ENCODE assay signal across 10 cellular contexts in the genomic region with DNA sequence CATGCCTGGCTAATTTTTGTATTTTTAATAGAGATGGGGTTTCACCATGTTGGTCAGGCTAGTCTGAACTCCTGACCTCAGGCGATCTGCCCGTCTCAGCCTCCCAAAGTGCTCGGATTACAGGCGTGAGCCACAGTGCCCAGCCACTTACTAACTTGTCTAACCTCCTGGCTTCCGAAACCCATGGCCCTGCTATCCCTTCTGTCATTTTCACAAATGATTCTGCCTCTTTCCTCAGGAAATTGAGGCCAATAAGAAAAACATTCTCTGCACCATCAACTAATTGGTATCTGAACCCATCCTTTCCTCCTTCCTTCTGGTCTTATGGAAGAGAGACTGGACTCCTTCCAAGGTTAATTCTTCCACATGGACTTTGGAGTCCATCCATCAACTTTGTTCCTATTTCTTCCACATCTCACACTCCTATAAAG. TPM values are rescaled to one million over a fixed set of nuclear protein-coding genes. Genes with fewer than 3 reads are reported as not detected.
DNase-seq lines count a peak whose midpoint lies in the region; ATAC-seq and TF ChIP-seq lines count a peak whose summit lies in the region.
"Had no signal": no experiment of that assay in that cellular context is flagged by ENCODE, and none has a peak within 500 bp of the region (broad histone marks: within the 10 kb centered on the region; RNA-seq: fewer than 3 reads in every experiment).

No MANE protein-coding gene starts in this region.

- no peak overlapping the region for H3K4me3 ChIP-seq in mucosa of descending colon
- no peak overlapping the region for H3K4me3 ChIP-seq in vagina
- no peak overlapping the region for H3K4me3 ChIP-seq in naive thymus-derived CD4-positive, alpha-beta T cell (ENCODE audit: low read length)

- TF ChIP-seq CTCF in mucosa of descending colon (IDR thresholded peaks at IDR 0.05) = no peak
- no peak for TF ChIP-seq CTCF in vagina (IDR thresholded peaks at IDR 0.05)

- H3K4me1 ChIP-seq in mucosa of descending colon (ENCODE audit: low read depth) (peaks cover 4% of the 10 kb centered on the region), vagina (peaks cover 19% of the 10 kb centered on the region)
- no peaks in the 10 kb centered on the region for H3K4me1 ChIP-seq in naive thymus-derived CD4-positive, alpha-beta T cell (ENCODE audit: control insufficient read depth in 2 of 2, insufficient read depth in 2 of 2, low read length in 2 of 2)

- peaks cover 0 to 11% (median 5%) of the 10 kb centered on the region in 5 donors for H3K27me3 Mint-ChIP-seq in naive thymus-derived CD4-positive, alpha-beta T cell

- CTCF ChIA-PET in naive thymus-derived CD4-positive, alpha-beta T cell (lab: Charles Lee) = no interaction called here

- no peak overlapping the region for H3K4me3 Mint-ChIP-seq in naive thymus-derived CD4-positive, alpha-beta T cell
- H3K4me3 Mint-ChIP-seq: stimulated activated memory B cell treated with anti-CD40 and anti-IgM and Interleukin-4, amounts not matched to agents 10 μg/mL and 1 μg/mL and 100 μg/mL, for 72 hours had no signal

- no peak for TF ChIP-seq POLR2A in vagina (IDR thresholded peaks at IDR 0.05)

- peaks cover 0 to 4% (median 0%) of the 10 kb centered on the region in 11 donors for H3K9me3 Mint-ChIP-seq in naive thymus-derived CD4-positive, alpha-beta T cell

- no peaks in the 10 kb centered on the region for H3K27me3 ChIP-seq in vagina
- no peaks in the 10 kb centered on the region for H3K27me3 ChIP-seq in naive thymus-derived CD4-positive, alpha-beta T cell (ENCODE audit: control insufficient read depth in 2 of 2, insufficient read depth in 2 of 2, low read length in 2 of 2)

- POLR2A ChIA-PET in naive thymus-derived CD4-positive, alpha-beta T cell (lab: Charles Lee) = no interaction called here

- H3K27ac ChIP-seq in vagina = peak overlapping the region; percentile 82
- H3K27ac ChIP-seq in naive thymus-derived CD4-positive, alpha-beta T cell (ENCODE audit: low read depth, low read length) = no peak overlapping the region
- H3K27ac ChIP-seq: 22Rv1 had no signal

- DNase-seq in NCI-H2196 (lab: John Stamatoyannopoulos, UW; ENCODE audit: unreplicated experiment) = peak; percentile 15
- no peak for DNase-seq in NCI-H2196 treated with DMSO at 0.1 percent for 48 hours (lab: John Stamatoyannopoulos, UW; ENCODE audit: unreplicated experiment)
- peak; percentile 23 for DNase-seq in dermis blood vessel endothelial cell
- no peak for DNase-seq in mucosa of descending colon
- DNase-seq in vagina (ENCODE audit: extremely low spot score in 2 of 2) = no peak
- no peak for DNase-seq in naive thymus-derived CD4-positive, alpha-beta T cell
- no peak for DNase-seq in CD1c-positive myeloid dendritic cell (ENCODE audit: extremely low spot score)
- DNase-seq in DMS53 treated with DMSO at 0.1 percent for 48 hours (lab: John Stamatoyannopoulos, UW; ENCODE audit: unreplicated experiment) = no peak

- H3K36me3 Mint-ChIP-seq in naive thymus-derived CD4-positive, alpha-beta T cell = no peaks in the 10 kb centered on the region
- H3K36me3 Mint-ChIP-seq: stimulated activated memory B cell treated with anti-CD40 and anti-IgM and Interleukin-4, amounts not matched to agents 10 μg/mL and 1 μg/mL and 100 μg/mL, for 72 hours had no signal

- no peak overlapping the region for H3K27ac Mint-ChIP-seq in naive thymus-derived CD4-positive, alpha-beta T cell
- H3K27ac Mint-ChIP-seq: stimulated activated memory B cell treated with anti-CD40 and anti-IgM and Interleukin-4, amounts not matched to agents 10 μg/mL and 1 μg/mL and 100 μg/mL, for 72 hours had no signal

- H3K4me1 Mint-ChIP-seq in naive thymus-derived CD4-positive, alpha-beta T cell = no peaks in the 10 kb centered on the region

- intact Hi-C loops in mucosa of descending colon (cut with DNase I, micrococcal nuclease) (no loop called here), vagina (cut with DNase I) (no loop called here)
- intact Hi-C loops in naive thymus-derived CD4-positive, alpha-beta T cell (cut with micrococcal nuclease) = no loop called here

- H3K36me3 ChIP-seq in mucosa of descending colon (ENCODE audit: low read depth) (no peaks in the 10 kb centered on the region), vagina (no peaks in the 10 kb centered on the region)
- H3K36me3 ChIP-seq in naive thymus-derived CD4-positive, alpha-beta T cell (ENCODE audit: control insufficient read depth in 2 of 3, insufficient read depth in 3 of 3, low read length in 3 of 3) = no peaks in the 10 kb centered on the region

- H3K9me3 ChIP-seq in mucosa of descending colon (no peaks in the 10 kb centered on the region), vagina (no peaks in the 10 kb centered on the region)
- H3K9me3 ChIP-seq in naive thymus-derived CD4-positive, alpha-beta T cell (ENCODE audit: control insufficient read depth in 2 of 3, low read length in 3 of 3) = no peaks in the 10 kb centered on the region

- ATAC-seq in mucosa of descending colon = peak; percentile 44
- no peak for ATAC-seq in naive thymus-derived CD4-positive, alpha-beta T cell
- ATAC-seq: stimulated activated memory B cell treated with anti-CD40 and anti-IgM and Interleukin-4, amounts not matched to agents 10 μg/mL and 1 μg/mL and 100 μg/mL, for 72 hours had no signal

RNA-seq across cellular contexts. Expression of gene TNRC6A, which starts 27.9 kb away (rescaled TPM):
- total RNA-seq in dermis blood vessel endothelial cell (31.4 and 47.1 TPM in 2 replicates), mucosa of descending colon (10 to 100 TPM; 40.5 to 83.7 (median 47.8) TPM), vagina (53.0 TPM)
- total RNA-seq in naive thymus-derived CD4-positive, alpha-beta T cell = 100 to 1,000 TPM in 1 of 5 experiments, 10 to 100 TPM in 4; 46.9 to 110 (median 77.8) TPM
- polyA plus RNA-seq in naive thymus-derived CD4-positive, alpha-beta T cell = 10 to 100 TPM; 13.4 to 19.8 TPM

Comparison
In these comparisons a context has a peak if more than half of its experiments do, and no peak if none do; other contexts are left out.
1. DNase-seq: peak in NCI-H2196 (single experiment) and dermis blood vessel endothelial cell (single experiment); none in NCI-H2196 treated with DMSO at 0.1 percent for 48 hours (single experiment), mucosa of descending colon (0 of 3), vagina (0 of 2), naive thymus-derived CD4-positive, alpha-beta T cell (0 of 9), CD1c-positive myeloid dendritic cell (single experiment) and DMS53 treated with DMSO at 0.1 percent for 48 hours (single experiment).